19 cellular contexts compared by ENCODE assay signal in the genomic region with DNA sequence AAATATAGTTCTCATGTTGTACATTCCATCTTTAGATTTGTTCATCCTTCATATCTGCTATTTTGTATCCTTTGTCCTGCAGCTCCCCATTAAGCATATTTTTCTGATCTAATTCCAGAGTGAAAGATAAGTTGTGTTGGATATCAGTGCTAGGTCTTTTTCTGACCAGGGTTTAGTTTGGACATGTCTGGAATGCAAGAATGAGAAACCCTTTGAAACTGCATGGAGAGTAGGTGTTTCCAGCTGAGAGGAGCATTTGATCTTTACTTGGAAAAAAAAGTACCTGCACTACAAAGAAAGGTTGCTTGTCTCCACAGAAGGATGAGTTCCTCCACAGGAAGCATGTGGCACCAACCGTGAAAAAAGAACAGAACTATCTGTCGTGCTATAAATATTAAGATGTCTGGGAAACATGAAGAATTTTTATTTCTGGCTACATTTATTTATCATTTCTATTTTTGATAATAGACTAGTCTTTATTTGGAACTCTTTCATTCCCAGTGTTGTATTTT. TPM values are rescaled to one million over a fixed set of nuclear protein-coding genes. Genes with fewer than 3 reads are reported as not detected.
A peak's percentile ranks its signal among the peaks of the same experiment; 100 is the strongest.
DNase-seq lines count a peak whose midpoint lies in the region; ATAC-seq and TF ChIP-seq lines count a peak whose summit lies in the region.
"Had no signal": no experiment of that assay in that cellular context is flagged by ENCODE, and none has a peak within 500 bp of the region (broad histone marks: within the 10 kb centered on the region; RNA-seq: fewer than 3 reads in every experiment).

No MANE protein-coding gene starts in this region.

- no TSS peak for BruUV-seq in mammary epithelial cell (replicated peaks; lab: Mats Ljungman, UMichigan)

- H3K4me3 ChIP-seq in GM23248 (no peak overlapping the region), mammary epithelial cell (replicated peaks in 1 of 3; ENCODE audit: insufficient read depth in 1 of 3, low read depth in 2 of 3, low read length in 3 of 3) (peak overlapping the region in 1 of 3 experiments; percentile 5), sigmoid colon (no peak overlapping the region)
- H3K4me3 ChIP-seq: Peyer's patch had no signal

- H3K27me3 Mint-ChIP-seq in activated T-helper 2 cell treated with anti-CD3 and anti-CD28 coated beads, Interferon-gamma antibody, Interleukin-2, Interleukin-4, amounts not matched to agents 10 μg/mL and 5 μg/mL and 100 μg/mL, durations not matched to agents 14 hours and 24 hours and 36 hours (ENCODE audit: low read depth), result peaks cover 20% of the 10 kb centered on the region
- H3K27me3 Mint-ChIP-seq: CD4-positive, alpha-beta memory T cell had no signal

- no peaks in the 10 kb centered on the region for H3F3A ChIP-seq in GM23248 (ENCODE audit: insufficient read depth)

- CTCF ChIA-PET in mammary epithelial cell (lab: Charles Lee; ENCODE audit: low non-redundant PET), result interaction anchor here (0.5 kb wide), 1 partner anchor 18 kb away, joined by 3 read pairs; no protein-coding TSS in a partner anchor

- H3K27ac ChIP-seq in GM23248 (no peak overlapping the region), mammary epithelial cell (ENCODE audit: insufficient read depth, low read depth, low read length) (peak overlapping the region; percentile 48), foreskin keratinocyte (no peak overlapping the region), sigmoid colon (no peak overlapping the region)
- H3K27ac ChIP-seq: Peyer's patch had no signal

- intact Hi-C loops in mammary epithelial cell (cut with micrococcal nuclease) (no loop called here), sigmoid colon (cut with DNase I) (no loop called here)
- intact Hi-C loops in activated T-helper 2 cell treated with anti-CD3 and anti-CD28 coated beads, Interferon-gamma antibody, Interleukin-2, Interleukin-4, amounts not matched to agents 10 μg/mL and 5 μg/mL and 100 μg/mL, durations not matched to agents 14 hours and 24 hours and 36 hours (cut with micrococcal nuclease), result no loop called here

- H3K9me2 ChIP-seq in GM23248 (ENCODE audit: insufficient read depth), result no peaks in the 10 kb centered on the region

- H3K9ac ChIP-seq in GM23248, result no peak overlapping the region
- peak overlapping the region; percentile 6 for H3K9ac ChIP-seq in mammary epithelial cell (ENCODE audit: insufficient read depth, low read length)

- peaks cover 9% of the 10 kb centered on the region for H3K4me1 Mint-ChIP-seq in activated T-helper 2 cell treated with anti-CD3 and anti-CD28 coated beads, Interferon-gamma antibody, Interleukin-2, Interleukin-4, amounts not matched to agents 10 μg/mL and 5 μg/mL and 100 μg/mL, durations not matched to agents 14 hours and 24 hours and 36 hours (ENCODE audit: low read depth)

- 0 out of 2 replicates have a peak overlapping the region, but pooled peaks have one; percentile 33 for H2AFZ ChIP-seq in GM23248
- peak overlapping the region; percentile 80 for H2AFZ ChIP-seq in mammary epithelial cell (ENCODE audit: low read depth, low read length)

- peaks cover 4% of the 10 kb centered on the region; the same call in 1 of the 2 replicates for H3K4me1 ChIP-seq in GM23248 (ENCODE audit: insufficient read depth)
- H3K4me1 ChIP-seq in mammary epithelial cell (ENCODE audit: insufficient read depth, low read length), result peaks cover 10% of the 10 kb centered on the region
- peaks cover 15% of the 10 kb centered on the region for H3K4me1 ChIP-seq in foreskin keratinocyte
- H3K4me1 ChIP-seq in sigmoid colon, result peaks cover 0 to 15% (median 14%) of the 10 kb centered on the region in 4 donors
- H3K4me1 ChIP-seq: Peyer's patch had no signal

- TF ChIP-seq POLR2A in sigmoid colon (IDR thresholded peaks at IDR 0.05), result no peak

- H4K20me1 ChIP-seq in GM23248 (ENCODE audit: insufficient read depth) (no peaks in the 10 kb centered on the region), mammary epithelial cell (ENCODE audit: insufficient read depth, low read length) (no peaks in the 10 kb centered on the region)

- no peak overlapping the region for H3K27ac Mint-ChIP-seq in activated T-helper 2 cell treated with anti-CD3 and anti-CD28 coated beads, Interferon-gamma antibody, Interleukin-2, Interleukin-4, amounts not matched to agents 10 μg/mL and 5 μg/mL and 100 μg/mL, durations not matched to agents 14 hours and 24 hours and 36 hours
- H3K27ac Mint-ChIP-seq: CD4-positive, alpha-beta memory T cell; H9 had no signal

- DNase-seq in GM23248, result no peak
- peak; percentile 80 for DNase-seq in mammary epithelial cell
- DNase-seq in foreskin keratinocyte, result peak; percentile 42 to 69
- DNase-seq in sigmoid colon, result no peak
- DNase-seq in activated T-helper 2 cell treated with anti-CD3 and anti-CD28 coated beads, Interferon-gamma antibody, Interleukin-2, Interleukin-4, amounts not matched to agents 10 μg/mL and 5 μg/mL and 100 μg/mL, durations not matched to agents 14 hours and 24 hours and 36 hours (ENCODE audit: low spot score), result no peak
- DNase-seq in HCEC 1CT, result no peak
- DNase-seq: CD4-positive, alpha-beta memory T cell; DND-41; H9; KBM-7; NCI-H1105; NCI-H146; NCI-H2029; NCI-H345; NCI-H524 treated with DMSO at 0.1 percent for 48 hours; NCI-H82; Peyer's patch; Right ventricle myocardium superior had no signal

- dilution Hi-C loops in mammary epithelial cell (cut with HindIII; ENCODE audit: low sequenced_read_pairs), result no loop called here

- no peaks in the 10 kb centered on the region for H3K27me3 ChIP-seq in GM23248 (replicated peaks; ENCODE audit: insufficient read depth)
- no peaks in the 10 kb centered on the region for H3K27me3 ChIP-seq in mammary epithelial cell (ENCODE audit: insufficient read depth, low read length)
- H3K27me3 ChIP-seq in foreskin keratinocyte, result no peaks in the 10 kb centered on the region
- no peaks in the 10 kb centered on the region for H3K27me3 ChIP-seq in sigmoid colon
- H3K27me3 ChIP-seq: Peyer's patch had no signal

- no peak overlapping the region for H3K4me3 Mint-ChIP-seq in activated T-helper 2 cell treated with anti-CD3 and anti-CD28 coated beads, Interferon-gamma antibody, Interleukin-2, Interleukin-4, amounts not matched to agents 10 μg/mL and 5 μg/mL and 100 μg/mL, durations not matched to agents 14 hours and 24 hours and 36 hours (ENCODE audit: low read depth)
- H3K4me3 Mint-ChIP-seq: CD4-positive, alpha-beta memory T cell; H9 had no signal

- in situ Hi-C loops in GM23248 (cut with MboI) (no loop called here), mammary epithelial cell (cut with MboI; ENCODE audit: low sequenced_read_pairs in 2 of 2) (no loop called here)

- H3K79me2 ChIP-seq in GM23248 (ENCODE audit: insufficient read depth), result no peaks in the 10 kb centered on the region
- H3K79me2 ChIP-seq in mammary epithelial cell (ENCODE audit: insufficient read depth, low read length), result no peaks in the 10 kb centered on the region

- no peak overlapping the region for H3K4me2 ChIP-seq in GM23248 (ENCODE audit: unreplicated experiment)
- peak overlapping the region; percentile 77 for H3K4me2 ChIP-seq in mammary epithelial cell (ENCODE audit: insufficient read depth, low read depth, low read length)

- TF ChIP-seq CTCF in mammary epithelial cell (conservative IDR thresholded peaks at IDR 0.05 in 1 of 2, IDR thresholded peaks at IDR 0.05 in 1 of 2; ENCODE audit: extremely low read depth in 1 of 2, insufficient read depth in 1 of 2, low read depth in 1 of 2, low read length in 2 of 2) (no peak), foreskin keratinocyte (conservative IDR thresholded peaks at IDR 0.05) (no peak), sigmoid colon (IDR thresholded peaks at IDR 0.05) (no peak)

- TF ChIP-seq EP300 in sigmoid colon (IDR thresholded peaks at IDR 0.05), result no peak

- H3K9me3 Mint-ChIP-seq in activated T-helper 2 cell treated with anti-CD3 and anti-CD28 coated beads, Interferon-gamma antibody, Interleukin-2, Interleukin-4, amounts not matched to agents 10 μg/mL and 5 μg/mL and 100 μg/mL, durations not matched to agents 14 hours and 24 hours and 36 hours, result no peaks in the 10 kb centered on the region
- H3K9me3 Mint-ChIP-seq: CD4-positive, alpha-beta memory T cell; H9 had no signal

- H3K36me3 Mint-ChIP-seq in activated T-helper 2 cell treated with anti-CD3 and anti-CD28 coated beads, Interferon-gamma antibody, Interleukin-2, Interleukin-4, amounts not matched to agents 10 μg/mL and 5 μg/mL and 100 μg/mL, durations not matched to agents 14 hours and 24 hours and 36 hours (ENCODE audit: low read depth), result no peaks in the 10 kb centered on the region
- H3K36me3 Mint-ChIP-seq: CD4-positive, alpha-beta memory T cell had no signal

- H3K9me3 ChIP-seq in GM23248 (ENCODE audit: low read depth) (no peaks in the 10 kb centered on the region), mammary epithelial cell (replicated peaks; ENCODE audit: insufficient read depth, low read length) (no peaks in the 10 kb centered on the region), sigmoid colon (no peaks in the 10 kb centered on the region)
- H3K9me3 ChIP-seq: Peyer's patch had no signal

- 29 to 34% methylated on average over 2 of the region's 2 CpGs for WGBS in GM23248 (ENCODE audit: low coverage in 1 of 2, low lambda C conversion rate in 2 of 2, missing lambda C conversion rate in 2 of 2), 2 experiments
- 0% methylated on average over 2 of the region's 2 CpGs for WGBS in mammary epithelial cell (ENCODE audit: low coverage, missing lambda C conversion rate)
- 33 to 74% methylated on average over 2 of the region's 2 CpGs for WGBS in sigmoid colon, 2 donors

- ATAC-seq in foreskin keratinocyte, result peak; percentile 26
- ATAC-seq in GM21526 (IDR thresholded peaks at IDR 0.05; ENCODE audit: low FRiP score, unreplicated experiment), result no peak

- no peaks in the 10 kb centered on the region for H3K36me3 ChIP-seq in GM23248 (ENCODE audit: low read depth)
- H3K36me3 ChIP-seq in mammary epithelial cell (ENCODE audit: insufficient read depth, low read length), result no peaks in the 10 kb centered on the region
- H3K36me3 ChIP-seq in sigmoid colon, result no peaks in the 10 kb centered on the region
- H3K36me3 ChIP-seq: Peyer's patch had no signal

RNA-seq across cellular contexts. Expression of a gene that starts 36.6 kb away (rescaled TPM):
- 31.9 and 33.1 TPM in 2 replicates for total RNA-seq in GM23248 (2014; rRNA removed; shearing (Covaris generic))
- polyA plus RNA-seq in GM23248 (2016; fragmentation: Nextera tagmentation; extraction: Ambion mirVana) (64.7 and 66.1 TPM in 2 replicates), mammary epithelial cell (35.9 TPM), foreskin keratinocyte (39.1 and 41.7 TPM in 2 replicates), sigmoid colon (10 to 100 TPM; 49.9 to 76.9 (median 61.5) TPM)
- total RNA-seq in mammary epithelial cell (10 to 100 TPM; 24.8 to 43.1 TPM), foreskin keratinocyte (35.3 and 37.4 TPM in 2 replicates), sigmoid colon (10 to 100 TPM; 38.5 to 63.5 (median 43.5) TPM)
- polyA minus RNA-seq in mammary epithelial cell, result 2.1 TPM
- total RNA-seq in activated T-helper 2 cell treated with anti-CD3 and anti-CD28 coated beads, Interferon-gamma antibody, Interleukin-2, Interleukin-4, amounts not matched to agents 10 μg/mL and 5 μg/mL and 100 μg/mL, durations not matched to agents 14 hours and 24 hours and 36 hours, result 56.1 and 56.3 TPM in 2 replicates

Comparison
In these comparisons a context has a peak if more than half of its experiments do, and no peak if none do; other contexts are left out.
1. DNase-seq: peak in mammary epithelial cell (single experiment) and foreskin keratinocyte (2 of 2); none in GM23248 (single experiment), sigmoid colon (single experiment), activated T-helper 2 cell treated with anti-CD3 and anti-CD28 coated beads, Interferon-gamma antibody, Interleukin-2, Interleukin-4, amounts not matched to agents 10 μg/mL and 5 μg/mL and 100 μg/mL, durations not matched to agents 14 hours and 24 hours and 36 hours (single experiment) and HCEC 1CT (single experiment).